18 cellular contexts compared by ENCODE assay signal in the genomic region with DNA sequence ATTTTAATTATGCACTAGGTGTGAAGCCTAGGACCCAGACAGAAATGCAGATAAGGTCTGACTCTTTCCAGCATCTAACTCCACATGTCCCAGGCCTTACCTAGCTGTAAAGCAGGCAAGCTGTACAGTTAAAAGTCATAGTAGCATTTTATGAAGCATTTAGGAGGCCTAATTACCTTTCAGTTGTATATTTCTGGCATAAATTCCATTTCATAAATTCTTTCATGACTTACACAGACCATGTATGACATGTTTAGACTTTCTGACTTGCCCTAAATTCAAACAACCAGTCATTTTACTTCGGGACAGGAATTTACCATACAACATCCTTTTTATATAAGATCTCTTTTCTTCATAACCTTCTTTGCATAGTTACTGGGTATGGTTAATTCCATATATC. TPM values are rescaled to one million over a fixed set of nuclear protein-coding genes. Genes with fewer than 3 reads are reported as not detected.
DNase-seq lines count a peak whose midpoint lies in the region; ATAC-seq, FAIRE-seq and TF ChIP-seq lines count a peak whose summit lies in the region.
"Had no signal": no experiment of that assay in that cellular context is flagged by ENCODE, and none has a peak within 500 bp of the region (broad histone marks: within the 10 kb centered on the region; RNA-seq: fewer than 3 reads in every experiment).

No MANE protein-coding gene starts in this region.

- no peak overlapping the region for H2BK20ac ChIP-seq in H1 (ENCODE audit: low read length)

- H2BK5ac ChIP-seq in H1 (ENCODE audit: low read depth, low read length) = no peak overlapping the region

- no peaks in the 10 kb centered on the region for H3K79me1 ChIP-seq in H1 (ENCODE audit: low read depth, low read length)

- H2BK120ac ChIP-seq in H1 (replicated peaks; ENCODE audit: low read depth, low read length) = no peak overlapping the region

- H4K5ac ChIP-seq in H1 (ENCODE audit: insufficient read length, low read depth, low read length) = no peak overlapping the region

- no peak for TF ChIP-seq EP300 in A549 (IDR thresholded peaks at IDR 0.05)
- no peak for TF ChIP-seq EP300 in H1 (IDR thresholded peaks at IDR 0.05; ENCODE audit: borderline replicate concordance in 1 of 2, low read depth in 2 of 2, low read length in 2 of 2)

- H3K79me2 ChIP-seq in H1 (ENCODE audit: control insufficient read depth in 1 of 2, insufficient read depth in 2 of 2, low read length in 2 of 2) = no peaks in the 10 kb centered on the region

- no peak overlapping the region for H3K27ac ChIP-seq in A549
- no peak overlapping the region for H3K27ac ChIP-seq in HEK293 (ENCODE audit: extremely low read depth, low read depth, low read length)
- H3K27ac ChIP-seq in H1 (ENCODE audit: low read depth, low read length) = no peak overlapping the region
- H3K27ac ChIP-seq: BLaER1 treated with 17β-estradiol and CSF1 and Interleukin-3, amounts not matched to agents 10 nM and 100 nM; C4-2B had no signal

- no peak overlapping the region for H2BK15ac ChIP-seq in H1 (ENCODE audit: low read length)

- POLR2A ChIA-PET in A549 (lab: Yijun Ruan, JAX) (no interaction called here), HEK293 (lab: Yijun Ruan, JAX) (no interaction called here), H1 (lab: Charles Lee; ENCODE audit: partially characterized antibody) (no interaction called here)

- no peak overlapping the region for H2BK12ac ChIP-seq in H1 (ENCODE audit: low read depth, low read length)

- no peak overlapping the region for H3K4ac ChIP-seq in H1 (replicated peaks; ENCODE audit: insufficient read length, low read depth, low read length)

- H3K4me1 ChIP-seq in A549 (no peaks in the 10 kb centered on the region), HEK293 (ENCODE audit: control insufficient read depth, insufficient read depth, low read length) (no peaks in the 10 kb centered on the region), H1 (replicated peaks in 1 of 4; ENCODE audit: control insufficient read depth in 3 of 4, insufficient read depth in 4 of 4, low read length in 3 of 4) (no peaks in the 10 kb centered on the region)
- H3K4me1 ChIP-seq: BLaER1 treated with 17β-estradiol and CSF1 and Interleukin-3, amounts not matched to agents 10 nM and 100 nM; Caco-2 had no signal

- H4K8ac ChIP-seq in H1 (ENCODE audit: extremely low read depth, insufficient read depth, low read length) = no peak overlapping the region

- H3K18ac ChIP-seq in H1 (ENCODE audit: extremely low read depth, low read length) = no peak overlapping the region

- H3K36me3 ChIP-seq in HEK293 (ENCODE audit: control insufficient read depth in 2 of 2, insufficient read depth in 1 of 2, low read length in 2 of 2) (no peaks in the 10 kb centered on the region), H1 (ENCODE audit: control insufficient read depth in 2 of 4, insufficient read depth in 4 of 4, low read length in 3 of 4) (no peaks in the 10 kb centered on the region; a peak in 3 of 8 replicates)
- H3K36me3 ChIP-seq: BLaER1 treated with 17β-estradiol and CSF1 and Interleukin-3, amounts not matched to agents 10 nM and 100 nM had no signal

- H3K23ac ChIP-seq in H1 (ENCODE audit: insufficient read length) = no peak overlapping the region

- TF ChIP-seq CTCF in A549 (IDR thresholded peaks at IDR 0.05) (no peak), HEK293 (tag by site-specific recombination; IDR thresholded peaks at IDR 0.05) (no peak), H1 (IDR thresholded peaks at IDR 0.05; ENCODE audit: control extremely low read depth in 1 of 3, insufficient read depth in 1 of 3, low read depth in 1 of 3, low read length in 3 of 3) (no peak)

- no peak for FAIRE-seq in A549 (lab: Jason Lieb, UNC)
- FAIRE-seq in H1 (lab: Jason Lieb, UNC) = peak; percentile 36
- FAIRE-seq: D721Med, GM12891, GM19239 had no signal

- H3K56ac ChIP-seq in H1 (replicated peaks; ENCODE audit: insufficient read length, low read depth, low read length) = no peak overlapping the region

- H3K9me3 ChIP-seq in A549 = peaks cover 9% of the 10 kb centered on the region; the same call in 1 of the 3 replicates
- H3K9me3 ChIP-seq in HEK293 (ENCODE audit: control insufficient read depth, insufficient read depth, low read depth, low read length) = no peaks in the 10 kb centered on the region; the same call in 1 of the 2 replicates
- peaks cover 19 to 31% of the 10 kb centered on the region in 2 experiments; a peak in 3 of 4 replicates for H3K9me3 ChIP-seq in H1 (ENCODE audit: insufficient read depth in 2 of 2, low read depth in 1 of 2, low read length in 1 of 2)

- H3K27me3 ChIP-seq in H1 (replicated peaks in 1 of 4; ENCODE audit: control insufficient read depth in 3 of 4, extremely low read depth in 1 of 4, insufficient read depth in 3 of 4, low read length in 3 of 4) = no peaks in the 10 kb centered on the region
- H3K27me3 ChIP-seq: BLaER1 treated with 17β-estradiol and CSF1 and Interleukin-3, amounts not matched to agents 10 nM and 100 nM had no signal

- H3K4me3 ChIP-seq in A549 = no peak overlapping the region
- H3K4me3 ChIP-seq in HEK293 (ENCODE audit: low read depth, low read length) = no peak overlapping the region
- no peak overlapping the region for H3K4me3 ChIP-seq in H1 (ENCODE audit: extremely low read depth in 1 of 4, insufficient read depth in 2 of 4, low read depth in 3 of 4, low read length in 4 of 4)
- H3K4me3 ChIP-seq: BLaER1 treated with 17β-estradiol and CSF1 and Interleukin-3, amounts not matched to agents 10 nM and 100 nM had no signal

- no peak overlapping the region for H3K9ac ChIP-seq in H1 (replicated peaks in 1 of 4; ENCODE audit: extremely low read depth in 1 of 4, low read depth in 3 of 4, low read length in 3 of 4)
- H3K9ac ChIP-seq: BLaER1 treated with 17β-estradiol and CSF1 and Interleukin-3, amounts not matched to agents 10 nM and 100 nM had no signal

- no peak overlapping the region for H3K14ac ChIP-seq in H1 (ENCODE audit: insufficient read length)

- no peaks in the 10 kb centered on the region for H3K23me2 ChIP-seq in H1 (ENCODE audit: low read depth, low read length)

- H3K4me2 ChIP-seq in A549 (no peak overlapping the region), H1 (ENCODE audit: insufficient read depth in 1 of 2, low read depth in 2 of 2, low read length in 2 of 2) (no peak overlapping the region)
- H3K4me2 ChIP-seq: BLaER1 treated with 17β-estradiol and CSF1 and Interleukin-3, amounts not matched to agents 10 nM and 100 nM had no signal

- H4K20me1 ChIP-seq in H1 (replicated peaks in 1 of 2; ENCODE audit: control insufficient read depth in 1 of 2, insufficient read depth in 2 of 2, low read length in 2 of 2) = no peaks in the 10 kb centered on the region
- H4K20me1 ChIP-seq: BLaER1 treated with 17β-estradiol and CSF1 and Interleukin-3, amounts not matched to agents 10 nM and 100 nM had no signal

- CTCF ChIA-PET in A549 (lab: Yijun Ruan, JAX) (interaction anchor here (1.2 to 4.2 kb wide), 4 partner anchors 24 to 356 kb away, joined by 3 to 13 read pairs (median 4); no protein-coding TSS in a partner anchor), HEK293 (lab: Yijun Ruan, JAX) (interaction anchor here (0.7 to 1.3 kb wide), 3 partner anchors 20 to 73 kb away, joined by 3 to 9 read pairs (median 3); no protein-coding TSS in a partner anchor), H1 (lab: Charles Lee; ENCODE audit: partially characterized antibody) (interaction anchor here (0.8 to 1.0 kb wide), 2 partner anchors 25 to 340 kb away, joined by 3 read pairs; no protein-coding TSS in a partner anchor)

- WGBS in A549 (ENCODE audit: missing lambda C conversion rate) = 5% methylated on average over 1 of the region's 1 CpG
- WGBS in H1 (ENCODE audit: extremely low coverage in 1 of 2, insufficient coverage in 1 of 2, insufficient read length in 1 of 2, insufficient replicate concordance in 2 of 2, low coverage in 1 of 2, low lambda C conversion rate in 2 of 2, missing lambda C conversion rate in 1 of 2), 2 experiments = 91% methylated on average over 1 of the region's 1 CpG; no CpG with 5 or more reads in 1 of the 2 experiments

- TF ChIP-seq POLR2A in A549 (IDR thresholded peaks at IDR 0.05; ENCODE audit: low read length) (no peak), H1 (IDR thresholded peaks at IDR 0.05; ENCODE audit: control extremely low read depth in 1 of 2, low read depth in 2 of 2, low read length in 2 of 2) (no peak)

- no peak overlapping the region for H2AFZ ChIP-seq in H1 (ENCODE audit: low read length)

- ATAC-seq in A549 (no peak), HG02973 (IDR thresholded peaks at IDR 0.05; ENCODE audit: unreplicated experiment) (no peak)
- ATAC-seq: CD8-positive, alpha-beta T cell had no signal

- no peak for DNase-seq in A549 (ENCODE audit: low read depth in 1 of 2, low spot score in 1 of 2)
- no peak for DNase-seq in H1 (ENCODE audit: low read depth in 1 of 2, low spot score in 2 of 2)
- no peak for DNase-seq in NCI-H1105 (lab: John Stamatoyannopoulos, UW)
- DNase-seq: 8988T; AML-193; Caco-2; Calu3; CD4-positive, alpha-beta T cell; CD8-positive, alpha-beta T cell; DMS79 treated with DMSO at 0.1 percent for 48 hours; GF-D8 had no signal

- no peak overlapping the region for H2AK5ac ChIP-seq in H1 (ENCODE audit: low read depth, low read length)

- TF ChIP-seq RAD21 in A549 (conservative IDR thresholded peaks at IDR 0.05 in 1 of 2, IDR thresholded peaks at IDR 0.05 in 1 of 2) (no peak), H1 (IDR thresholded peaks at IDR 0.05 in 1 of 2, conservative IDR thresholded peaks at IDR 0.05 in 1 of 2; ENCODE audit: low read depth in 2 of 2, low read length in 2 of 2) (no peak)

- H4K91ac ChIP-seq in H1 (replicated peaks; ENCODE audit: insufficient read length, low read length) = no peak overlapping the region

TF ChIP-seq in A549, 52 proteins besides CTCF, POLR2A, EP300 and RAD21 (continues in another document):
- no peak for TF ChIP-seq HDAC2 (IDR thresholded peaks at IDR 0.05)

TF ChIP-seq in HEK293, 187 proteins besides CTCF, POLR2A, EP300 and RAD21 (continues in another document):
- no peak for TF ChIP-seq ZNF560 (tag by site-specific recombination; IDR thresholded peaks at IDR 0.05; ENCODE audit: borderline replicate concordance)

TF ChIP-seq in H1, 55 proteins besides CTCF, POLR2A, EP300 and RAD21 (continues in another document):
- TF ChIP-seq POU5F1 (IDR thresholded peaks at IDR 0.05; ENCODE audit: low read depth, low read length) = no peak

RNA-seq across cellular contexts. Expression of a gene that starts 35.3 kb away (rescaled TPM):
- polyA plus RNA-seq in A549 (2011; rRNA removed) = 86.0 and 93.2 TPM in 2 replicates
- 30.2 and 32.0 TPM in 2 replicates for polyA plus RNA-seq in A549 (2012; cell fraction: cytosol; rRNA removed)
- 15.7 and 22.5 TPM in 2 replicates for polyA plus RNA-seq in A549 (2012; cell fraction: nucleus; rRNA removed)
- polyA plus RNA-seq in A549 (2017; fragmentation: RNase III; extraction: RNeasy Plus Mini Kit Qiagen cat#74134 plus additional on column Dnase treatment) = 53.9 to 64.4 TPM (median 60.7 TPM) in 3 replicates
- polyA minus RNA-seq in A549 (2011; rRNA and poly(A)+ RNA removed) = 50.7 and 51.4 TPM in 2 replicates
- total RNA-seq in H1 (2021; fragmentation: NEBNext Ultra II Directional; extraction: Animal tissue kit (Norgen Biotek cat#: 25700)) = 62.6 and 68.9 TPM in 2 replicates
- 16.4 and 26.7 TPM in 2 replicates for polyA plus RNA-seq in H1 (2011; rRNA removed)
- 31.0 TPM for polyA plus RNA-seq in H1 (2011; cell fraction: cytosol; rRNA removed)
- 16.1 TPM for polyA plus RNA-seq in H1 (2011; cell fraction: nucleus; rRNA removed)
- polyA plus RNA-seq in H1 (2012, experiment 1 of 2) = 49.6 to 67.5 TPM (median 60.3 TPM) in 4 replicates
- polyA plus RNA-seq in H1 (2012, experiment 2 of 2) = 5.7 TPM
- polyA plus RNA-seq in H1 (2013, experiment 1 of 2) = 24.9 TPM
- polyA plus RNA-seq in H1 (2013, experiment 2 of 2) = 29.4 TPM
- polyA minus RNA-seq in H1 (2011; rRNA and poly(A)+ RNA removed) = 76.6 and 83.1 TPM in 2 replicates
- polyA minus RNA-seq in H1 (2011; cell fraction: cytosol; rRNA and poly(A)+ RNA removed) = 22.8 TPM
- polyA minus RNA-seq in H1 (2011; cell fraction: nucleus; rRNA and poly(A)+ RNA removed) = 34.8 TPM
